In the genomic region with DNA sequence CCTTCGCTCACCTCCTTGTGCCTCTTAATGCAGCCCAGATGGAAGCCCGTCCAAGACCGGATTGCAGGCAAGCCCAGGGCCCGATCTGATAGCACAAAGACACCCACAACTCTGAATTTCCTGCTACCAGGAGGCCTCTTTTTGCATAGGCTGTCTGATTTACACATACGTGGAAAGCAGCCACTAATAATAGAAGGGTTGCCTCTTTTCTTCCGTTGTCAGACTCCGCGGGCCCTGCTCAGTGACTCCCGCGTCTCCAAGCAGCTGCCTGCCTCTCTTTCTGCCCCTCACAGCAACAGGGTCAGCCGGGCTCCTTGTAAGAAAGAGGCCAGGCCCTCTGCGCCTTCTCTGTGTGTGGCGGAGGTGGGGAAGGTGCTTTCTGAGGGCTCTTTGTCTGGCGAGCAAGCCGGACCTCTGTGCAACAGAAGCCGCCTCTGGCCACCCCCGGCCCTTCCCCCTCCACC, we compare ENCODE assay signal across 1 cellular context.
TF ChIP-seq lines count a peak whose summit lies in the region.

No MANE protein-coding gene starts in this region.

TF ChIP-seq in GM12878, 131 proteins besides CTCF, POLR2A, EP300 and RAD21 (continued from another document):
- TF ChIP-seq, protein P1, sequence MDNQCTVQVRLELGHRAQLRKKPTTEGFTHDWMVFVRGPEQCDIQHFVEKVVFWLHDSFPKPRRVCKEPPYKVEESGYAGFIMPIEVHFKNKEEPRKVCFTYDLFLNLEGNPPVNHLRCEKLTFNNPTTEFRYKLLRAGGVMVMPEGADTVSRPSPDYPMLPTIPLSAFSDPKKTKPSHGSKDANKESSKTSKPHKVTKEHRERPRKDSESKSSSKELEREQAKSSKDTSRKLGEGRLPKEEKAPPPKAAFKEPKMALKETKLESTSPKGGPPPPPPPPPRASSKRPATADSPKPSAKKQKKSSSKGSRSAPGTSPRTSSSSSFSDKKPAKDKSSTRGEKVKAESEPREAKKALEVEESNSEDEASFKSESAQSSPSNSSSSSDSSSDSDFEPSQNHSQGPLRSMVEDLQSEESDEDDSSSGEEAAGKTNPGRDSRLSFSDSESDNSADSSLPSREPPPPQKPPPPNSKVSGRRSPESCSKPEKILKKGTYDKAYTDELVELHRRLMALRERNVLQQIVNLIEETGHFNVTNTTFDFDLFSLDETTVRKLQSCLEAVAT (IDR thresholded peaks at IDR 0.05): peak; percentile 66; the same call in 1 of the 2 replicates
- TF ChIP-seq SREBF2 (IDR thresholded peaks at IDR 0.05; ENCODE audit: low read length) (no peak), MTA3 (IDR thresholded peaks at IDR 0.05; ENCODE audit: borderline replicate concordance, low read length) (peak; percentile 72; the same call in 1 of the 2 replicates), EZH2 (IDR thresholded peaks at IDR 0.05; ENCODE audit: borderline replicate concordance, control insufficient read depth, low read depth, low read length) (no peak), ZNF384 (IDR thresholded peaks at IDR 0.05; ENCODE audit: borderline replicate concordance, low read depth, low read length) (no peak), ZNF207 (IDR thresholded peaks at IDR 0.05; ENCODE audit: borderline replicate concordance) (no peak), IKZF2 (IDR thresholded peaks at IDR 0.05) (peak in 1 of 2 experiments; percentile 10; a peak in 1 of 4 replicates), POLR2AphosphoS2 (IDR thresholded peaks at IDR 0.05; ENCODE audit: low read depth, low read length) (peak; percentile 89; the same call in 1 of the 2 replicates), GABPA (IDR thresholded peaks at IDR 0.05; ENCODE audit: low read depth) (no peak), SUPT20H (IDR thresholded peaks at IDR 0.05; ENCODE audit: borderline replicate concordance, control insufficient read depth, low read depth, low read length) (no peak), STAT1 (conservative IDR thresholded peaks at IDR 0.05) (no peak), RFX5 (IDR thresholded peaks at IDR 0.05; ENCODE audit: low read depth, low read length) (no peak), MEF2B (IDR thresholded peaks at IDR 0.05; ENCODE audit: partially characterized antibody, poor library complexity, severe bottlenecking) (peak; percentile 45), MXI1 (IDR thresholded peaks at IDR 0.05; ENCODE audit: low read depth, low read length) (0 out of 2 replicates have a peak, but pooled peaks have one; percentile 9), NFIC (IDR thresholded peaks at IDR 0.05; ENCODE audit: low read depth, low read length) (peak; percentile 47), MTA2 (IDR thresholded peaks at IDR 0.05; ENCODE audit: low read depth) (peak; percentile 19; the same call in 1 of the 2 replicates), BACH1 (IDR thresholded peaks at IDR 0.05; ENCODE audit: borderline replicate concordance) (no peak), ESRRA (IDR thresholded peaks at IDR 0.05; ENCODE audit: low read length) (no peak), TBL1XR1 (IDR thresholded peaks at IDR 0.05; ENCODE audit: low read depth, low read length) (no peak), RUNX3 (IDR thresholded peaks at IDR 0.05; ENCODE audit: low read length) (peak; percentile 23; the same call in 1 of the 2 replicates), CREB1 (IDR thresholded peaks at IDR 0.05; ENCODE audit: low read depth) (peak; percentile 43; the same call in 1 of the 2 replicates), GATAD2B (conservative IDR thresholded peaks at IDR 0.05; ENCODE audit: low read depth) (peak; percentile 34; the same call in 1 of the 2 replicates), ZNF274 (IDR thresholded peaks at IDR 0.05; ENCODE audit: insufficient read depth, insufficient read length) (no peak), LARP7 (IDR thresholded peaks at IDR 0.05) (no peak), JUNB (IDR thresholded peaks at IDR 0.05) (no peak), MYB (IDR thresholded peaks at IDR 0.05; ENCODE audit: borderline replicate concordance, low read depth, low read length) (no peak), YY1 (IDR thresholded peaks at IDR 0.05; ENCODE audit: low read depth, low read length) (0 out of 2 replicates have a peak, but pooled peaks have one; percentile 10), NR2C2 (IDR thresholded peaks at IDR 0.05; ENCODE audit: borderline replicate concordance, control insufficient read depth, insufficient read length, low read depth) (no peak), FOXM1 (IDR thresholded peaks at IDR 0.05; ENCODE audit: low read depth, low read length) (no peak), CBX3 (IDR thresholded peaks at IDR 0.05; ENCODE audit: borderline replicate concordance, low read depth) (no peak), FOXK2 (IDR thresholded peaks at IDR 0.05) (no peak), CHD4 (IDR thresholded peaks at IDR 0.05) (no peak), EGR1 (IDR thresholded peaks at IDR 0.05; ENCODE audit: borderline replicate concordance in 1 of 2, low read depth in 2 of 2, low read length in 2 of 2) (0 out of 3 replicates have a peak, but pooled peaks of 1 of the 2 experiments have one; percentile 7), CHD2 (IDR thresholded peaks at IDR 0.05; ENCODE audit: borderline replicate concordance, low read depth, low read length) (no peak), NRF1 (conservative IDR thresholded peaks at IDR 0.05; ENCODE audit: low read depth, low read length) (no peak), HDAC2 (IDR thresholded peaks at IDR 0.05) (no peak), RBBP5 (conservative IDR thresholded peaks at IDR 0.05) (no peak), SREBF1 (IDR thresholded peaks at IDR 0.05; ENCODE audit: low read length) (no peak), NR2C1 (IDR thresholded peaks at IDR 0.05) (no peak), EED (IDR thresholded peaks at IDR 0.05; ENCODE audit: low read depth) (peak; percentile 48; the same call in 1 of the 2 replicates), SMAD5 (IDR thresholded peaks at IDR 0.05; ENCODE audit: low read depth) (peak; percentile 54), POLR2AphosphoS5 (IDR thresholded peaks at IDR 0.05; ENCODE audit: low read length) (peak; percentile 84), ASH2L (IDR thresholded peaks at IDR 0.05; ENCODE audit: borderline replicate concordance, low read depth) (no peak), HCFC1 (IDR thresholded peaks at IDR 0.05; ENCODE audit: low read length) (no peak)
- TF ChIP-seq, protein P2, sequence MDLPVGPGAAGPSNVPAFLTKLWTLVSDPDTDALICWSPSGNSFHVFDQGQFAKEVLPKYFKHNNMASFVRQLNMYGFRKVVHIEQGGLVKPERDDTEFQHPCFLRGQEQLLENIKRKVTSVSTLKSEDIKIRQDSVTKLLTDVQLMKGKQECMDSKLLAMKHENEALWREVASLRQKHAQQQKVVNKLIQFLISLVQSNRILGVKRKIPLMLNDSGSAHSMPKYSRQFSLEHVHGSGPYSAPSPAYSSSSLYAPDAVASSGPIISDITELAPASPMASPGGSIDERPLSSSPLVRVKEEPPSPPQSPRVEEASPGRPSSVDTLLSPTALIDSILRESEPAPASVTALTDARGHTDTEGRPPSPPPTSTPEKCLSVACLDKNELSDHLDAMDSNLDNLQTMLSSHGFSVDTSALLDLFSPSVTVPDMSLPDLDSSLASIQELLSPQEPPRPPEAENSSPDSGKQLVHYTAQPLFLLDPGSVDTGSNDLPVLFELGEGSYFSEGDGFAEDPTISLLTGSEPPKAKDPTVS (IDR thresholded peaks at IDR 0.05; ENCODE audit: low read depth, low read length): no peak
- TF ChIP-seq, protein P3, sequence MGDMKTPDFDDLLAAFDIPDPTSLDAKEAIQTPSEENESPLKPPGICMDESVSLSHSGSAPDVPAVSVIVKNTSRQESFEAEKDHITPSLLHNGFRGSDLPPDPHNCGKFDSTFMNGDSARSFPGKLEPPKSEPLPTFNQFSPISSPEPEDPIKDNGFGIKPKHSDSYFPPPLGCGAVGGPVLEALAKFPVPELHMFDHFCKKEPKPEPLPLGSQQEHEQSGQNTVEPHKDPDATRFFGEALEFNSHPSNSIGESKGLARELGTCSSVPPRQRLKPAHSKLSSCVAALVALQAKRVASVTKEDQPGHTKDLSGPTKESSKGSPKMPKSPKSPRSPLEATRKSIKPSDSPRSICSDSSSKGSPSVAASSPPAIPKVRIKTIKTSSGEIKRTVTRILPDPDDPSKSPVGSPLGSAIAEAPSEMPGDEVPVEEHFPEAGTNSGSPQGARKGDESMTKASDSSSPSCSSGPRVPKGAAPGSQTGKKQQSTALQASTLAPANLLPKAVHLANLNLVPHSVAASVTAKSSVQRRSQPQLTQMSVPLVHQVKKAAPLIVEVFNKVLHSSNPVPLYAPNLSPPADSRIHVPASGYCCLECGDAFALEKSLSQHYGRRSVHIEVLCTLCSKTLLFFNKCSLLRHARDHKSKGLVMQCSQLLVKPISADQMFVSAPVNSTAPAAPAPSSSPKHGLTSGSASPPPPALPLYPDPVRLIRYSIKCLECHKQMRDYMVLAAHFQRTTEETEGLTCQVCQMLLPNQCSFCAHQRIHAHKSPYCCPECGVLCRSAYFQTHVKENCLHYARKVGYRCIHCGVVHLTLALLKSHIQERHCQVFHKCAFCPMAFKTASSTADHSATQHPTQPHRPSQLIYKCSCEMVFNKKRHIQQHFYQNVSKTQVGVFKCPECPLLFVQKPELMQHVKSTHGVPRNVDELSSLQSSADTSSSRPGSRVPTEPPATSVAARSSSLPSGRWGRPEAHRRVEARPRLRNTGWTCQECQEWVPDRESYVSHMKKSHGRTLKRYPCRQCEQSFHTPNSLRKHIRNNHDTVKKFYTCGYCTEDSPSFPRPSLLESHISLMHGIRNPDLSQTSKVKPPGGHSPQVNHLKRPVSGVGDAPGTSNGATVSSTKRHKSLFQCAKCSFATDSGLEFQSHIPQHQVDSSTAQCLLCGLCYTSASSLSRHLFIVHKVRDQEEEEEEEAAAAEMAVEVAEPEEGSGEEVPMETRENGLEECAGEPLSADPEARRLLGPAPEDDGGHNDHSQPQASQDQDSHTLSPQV (IDR thresholded peaks at IDR 0.05): no peak
- TF ChIP-seq, protein P4, sequence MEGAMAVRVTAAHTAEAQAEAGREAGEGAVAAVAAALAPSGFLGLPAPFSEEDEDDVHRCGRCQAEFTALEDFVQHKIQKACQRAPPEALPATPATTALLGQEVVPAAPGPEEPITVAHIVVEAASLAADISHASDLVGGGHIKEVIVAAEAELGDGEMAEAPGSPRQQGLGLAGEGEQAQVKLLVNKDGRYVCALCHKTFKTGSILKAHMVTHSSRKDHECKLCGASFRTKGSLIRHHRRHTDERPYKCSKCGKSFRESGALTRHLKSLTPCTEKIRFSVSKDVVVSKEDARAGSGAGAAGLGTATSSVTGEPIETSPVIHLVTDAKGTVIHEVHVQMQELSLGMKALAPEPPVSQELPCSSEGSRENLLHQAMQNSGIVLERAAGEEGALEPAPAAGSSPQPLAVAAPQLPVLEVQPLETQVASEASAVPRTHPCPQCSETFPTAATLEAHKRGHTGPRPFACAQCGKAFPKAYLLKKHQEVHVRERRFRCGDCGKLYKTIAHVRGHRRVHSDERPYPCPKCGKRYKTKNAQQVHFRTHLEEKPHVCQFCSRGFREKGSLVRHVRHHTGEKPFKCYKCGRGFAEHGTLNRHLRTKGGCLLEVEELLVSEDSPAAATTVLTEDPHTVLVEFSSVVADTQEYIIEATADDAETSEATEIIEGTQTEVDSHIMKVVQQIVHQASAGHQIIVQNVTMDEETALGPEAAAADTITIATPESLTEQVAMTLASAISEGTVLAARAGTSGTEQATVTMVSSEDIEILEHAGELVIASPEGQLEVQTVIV (IDR thresholded peaks at IDR 0.05; ENCODE audit: borderline replicate concordance, partially characterized antibody): no peak
- TF ChIP-seq, protein P5, sequence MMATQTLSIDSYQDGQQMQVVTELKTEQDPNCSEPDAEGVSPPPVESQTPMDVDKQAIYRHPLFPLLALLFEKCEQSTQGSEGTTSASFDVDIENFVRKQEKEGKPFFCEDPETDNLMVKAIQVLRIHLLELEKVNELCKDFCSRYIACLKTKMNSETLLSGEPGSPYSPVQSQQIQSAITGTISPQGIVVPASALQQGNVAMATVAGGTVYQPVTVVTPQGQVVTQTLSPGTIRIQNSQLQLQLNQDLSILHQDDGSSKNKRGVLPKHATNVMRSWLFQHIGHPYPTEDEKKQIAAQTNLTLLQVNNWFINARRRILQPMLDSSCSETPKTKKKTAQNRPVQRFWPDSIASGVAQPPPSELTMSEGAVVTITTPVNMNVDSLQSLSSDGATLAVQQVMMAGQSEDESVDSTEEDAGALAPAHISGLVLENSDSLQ (IDR thresholded peaks at IDR 0.05): peak; percentile 80
TF ChIP-seq in GM12878: peak in this region for 29.
